Comparison of ENCODE assay signal across 17 cellular contexts in the genomic region with DNA sequence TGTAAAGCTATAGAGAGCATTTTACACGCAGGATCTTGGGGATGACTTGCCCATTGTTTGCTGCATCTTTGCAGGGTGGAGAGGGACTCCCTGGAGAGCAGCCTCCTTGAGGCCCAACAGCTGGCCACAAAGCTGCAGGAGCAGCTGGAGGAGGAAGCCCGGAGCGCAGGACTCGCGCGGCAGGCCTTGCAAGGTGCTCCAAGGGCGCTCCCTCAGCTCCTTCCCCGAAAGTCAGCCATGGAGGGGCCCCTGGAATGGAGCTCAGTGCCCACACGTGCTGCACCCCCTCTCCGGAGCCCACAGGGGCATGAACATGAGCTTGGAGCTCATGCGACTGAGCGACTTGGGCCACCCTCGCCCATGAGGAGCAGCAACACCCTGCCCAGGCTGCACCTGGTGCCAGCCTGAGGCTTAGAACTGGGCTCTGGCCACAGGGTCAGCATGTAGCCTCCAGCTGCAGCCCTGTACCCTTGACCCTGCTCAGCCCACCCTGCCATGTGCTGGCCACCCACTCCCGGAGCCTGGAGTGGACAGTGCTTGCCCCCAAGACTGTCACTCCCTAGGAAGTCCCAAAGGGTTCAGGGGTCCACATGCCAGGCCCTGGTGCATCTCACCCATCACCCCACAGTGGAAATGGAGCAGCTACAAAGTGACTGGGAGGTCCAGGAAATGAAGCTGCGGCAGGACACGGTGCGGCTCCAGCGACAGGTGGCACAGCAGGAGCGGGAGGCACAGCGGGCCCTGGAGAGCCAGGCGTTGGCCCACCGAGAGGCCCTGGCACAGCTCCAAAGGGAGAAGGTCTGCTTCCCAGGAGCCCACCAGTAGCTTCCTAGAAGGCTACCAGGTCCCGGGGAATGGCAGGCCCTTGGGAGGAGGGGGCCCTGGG. TPM values are rescaled to one million over a fixed set of nuclear protein-coding genes. Genes with fewer than 3 reads are reported as not detected.
A peak's percentile ranks its signal among the peaks of the same experiment; 100 is the strongest.
DNase-seq lines count a peak whose midpoint lies in the region; ATAC-seq and TF ChIP-seq lines count a peak whose summit lies in the region.
"Had no signal": no experiment of that assay in that cellular context is flagged by ENCODE, and none has a peak within 500 bp of the region (broad histone marks: within the 10 kb centered on the region; RNA-seq: fewer than 3 reads in every experiment).

No MANE protein-coding gene starts in this region.

- H3K79me2 ChIP-seq in osteoblast (ENCODE audit: insufficient read depth, low read length) = no peaks in the 10 kb centered on the region

- H4K20me1 ChIP-seq in osteoblast (ENCODE audit: insufficient read depth, low read length) = no peaks in the 10 kb centered on the region

- DNase-seq in cardiac septum (ENCODE audit: low spot score) (peak; percentile 73), heart right ventricle (no peak), osteoblast (ENCODE audit: insufficient read length, low spot score, missing footprints) (peak; percentile 80), T1000 (lab: John Stamatoyannopoulos, UW) (no peak), occipital lobe (lab: John Stamatoyannopoulos, UW) (no peak), HEK293T (ENCODE audit: extremely low spot score) (no peak)
- DNase-seq in effector CD4-positive, alpha-beta T cell = peak; percentile 1
- DNase-seq: activated naive CD4-positive, alpha-beta T cell treated with Interleukin-2 at 50 U/mL for 16 hours; immature natural killer cell; KG1; stimulated activated CD4-positive, alpha-beta T cell treated with anti-CD3 and anti-CD28 coated beads, Interleukin-15, amount 100 ng/mL, for 24 hours had no signal

- POLR2A ChIA-PET in HEK293T (lab: Yijun Ruan, JAX) = no interaction called here

- H3K36me3 ChIP-seq in heart right ventricle (no peaks in the 10 kb centered on the region), osteoblast (ENCODE audit: insufficient read depth, low read length) (no peaks in the 10 kb centered on the region)
- H3K36me3 ChIP-seq: ascending aorta had no signal

- CTCF ChIA-PET in HEK293T (lab: Yijun Ruan, JAX) = no interaction called here

- H3K9me3 ChIP-seq in heart right ventricle (no peaks in the 10 kb centered on the region), osteoblast (ENCODE audit: low read depth, low read length) (no peaks in the 10 kb centered on the region)
- H3K9me3 ChIP-seq: ascending aorta had no signal

- H3K4me1 ChIP-seq in heart right ventricle (peaks cover 0 to 8% (median 0%) of the 10 kb centered on the region in 9 donors), osteoblast (ENCODE audit: insufficient read depth, low read length) (no peaks in the 10 kb centered on the region)
- H3K4me1 ChIP-seq: ascending aorta had no signal

- H3K27ac ChIP-seq in heart right ventricle (no peak overlapping the region), osteoblast (ENCODE audit: low read depth, low read length) (no peak overlapping the region)
- H3K27ac ChIP-seq: ascending aorta had no signal

- peaks cover 0 to 5% (median 0%) of the 10 kb centered on the region in 7 donors for H3K27me3 ChIP-seq in heart right ventricle
- H3K27me3 ChIP-seq in osteoblast (ENCODE audit: insufficient read depth, low read length) = no peaks in the 10 kb centered on the region
- H3K27me3 ChIP-seq: ascending aorta had no signal

- H3K4me2 ChIP-seq in osteoblast (ENCODE audit: insufficient read depth, low read length) = no peak overlapping the region

- no peak for TF ChIP-seq CTCF in heart right ventricle (IDR thresholded peaks at IDR 0.05)
- no peak for TF ChIP-seq CTCF in osteoblast (IDR thresholded peaks at IDR 0.05; ENCODE audit: extremely low read depth, low read depth, low read length)

- 81 to 83% methylated on average over 23 of the region's 23 CpGs for WGBS in heart right ventricle, 2 donors

- H3K4me3 ChIP-seq in heart right ventricle (no peak overlapping the region), osteoblast (ENCODE audit: insufficient read depth, low read length) (no peak overlapping the region)
- H3K4me3 ChIP-seq: ascending aorta had no signal

- intact Hi-C loops in cardiac septum (cut with DNase I) (no loop called here), heart right ventricle (cut with DNase I) (no loop called here)

- H2AFZ ChIP-seq in osteoblast (ENCODE audit: low read length) = no peak overlapping the region

- no peak for ATAC-seq in heart right ventricle
- ATAC-seq: naive thymus-derived CD4-positive, alpha-beta T cell; Panc1; SK-N-SH treated with all-trans-retinoic acid at 6 μM for 48 hours; stimulated activated memory B cell treated with anti-CD40 and anti-IgM and Interleukin-4, amounts not matched to agents 10 μg/mL and 1 μg/mL and 100 μg/mL, for 72 hours had no signal

TF ChIP-seq in HEK293T, 16 proteins besides CTCF, POLR2A, EP300 and RAD21:
- TF ChIP-seq HDGF (IDR thresholded peaks at IDR 0.05; ENCODE audit: borderline replicate concordance) (no peak), L3MBTL2 (conservative IDR thresholded peaks at IDR 0.05) (no peak), FOXK2 (IDR thresholded peaks at IDR 0.05) (no peak), SP1 (IDR thresholded peaks at IDR 0.05) (no peak), FOXA1 (IDR thresholded peaks at IDR 0.05) (no peak), CTBP1 (IDR thresholded peaks at IDR 0.05; ENCODE audit: borderline replicate concordance) (no peak), ELF4 (IDR thresholded peaks at IDR 0.05) (no peak), LEF1 (IDR thresholded peaks at IDR 0.05; ENCODE audit: borderline replicate concordance) (no peak), BHLHE40 (IDR thresholded peaks at IDR 0.05; ENCODE audit: borderline replicate concordance) (no peak), ARNT (IDR thresholded peaks at IDR 0.05) (no peak), ZNF384 (IDR thresholded peaks at IDR 0.05) (no peak), SUZ12 (IDR thresholded peaks at IDR 0.05) (no peak), NFRKB (IDR thresholded peaks at IDR 0.05) (no peak), TARDBP (IDR thresholded peaks at IDR 0.05) (no peak), FOXM1 (IDR thresholded peaks at IDR 0.05; ENCODE audit: borderline replicate concordance) (no peak)
- TF ChIP-seq, protein P1, sequence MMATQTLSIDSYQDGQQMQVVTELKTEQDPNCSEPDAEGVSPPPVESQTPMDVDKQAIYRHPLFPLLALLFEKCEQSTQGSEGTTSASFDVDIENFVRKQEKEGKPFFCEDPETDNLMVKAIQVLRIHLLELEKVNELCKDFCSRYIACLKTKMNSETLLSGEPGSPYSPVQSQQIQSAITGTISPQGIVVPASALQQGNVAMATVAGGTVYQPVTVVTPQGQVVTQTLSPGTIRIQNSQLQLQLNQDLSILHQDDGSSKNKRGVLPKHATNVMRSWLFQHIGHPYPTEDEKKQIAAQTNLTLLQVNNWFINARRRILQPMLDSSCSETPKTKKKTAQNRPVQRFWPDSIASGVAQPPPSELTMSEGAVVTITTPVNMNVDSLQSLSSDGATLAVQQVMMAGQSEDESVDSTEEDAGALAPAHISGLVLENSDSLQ (IDR thresholded peaks at IDR 0.05) = no peak

RNA-seq across cellular contexts. Expression of gene CROCC2, which starts 43.0 kb away (rescaled TPM):
- not detected for total RNA-seq in cardiac septum
- not detected for total RNA-seq in heart right ventricle
- polyA plus RNA-seq in heart right ventricle = under 1 TPM in 1 of 2 donors, not detected in 1; 0.06 TPM
- under 0.01 TPM in 2 replicates for total RNA-seq in osteoblast
- under 0.01 TPM for total RNA-seq in occipital lobe
- total RNA-seq: cerebellum had no signal
- polyA plus RNA-seq: immature natural killer cell; naive thymus-derived CD4-positive, alpha-beta T cell had no signal

RNA-seq across cellular contexts. Expression of gene SNED1, which starts 49.3 kb away (rescaled TPM):
- total RNA-seq in cardiac septum = 9.7 TPM
- 10 to 100 TPM in 1 of 10 donors, 1 to 10 TPM in 9; 3.9 to 12.7 (median 6.3) TPM for total RNA-seq in heart right ventricle
- 1 to 10 TPM; 4.2 to 6.9 TPM for polyA plus RNA-seq in heart right ventricle
- total RNA-seq in osteoblast = 94.8 and 127 TPM in 2 replicates
- 3.3 TPM for total RNA-seq in occipital lobe

RNA-seq across cellular contexts. Expression of gene MAB21L4, which starts 53.2 kb away (rescaled TPM):
- total RNA-seq in cardiac septum (not detected), heart right ventricle (under 1 TPM in 2 of 10 donors, not detected in 8; 0.29 to 0.32 TPM), osteoblast (not detected in 2 replicates), occipital lobe (not detected)
- polyA plus RNA-seq in heart right ventricle = under 1 TPM in 1 of 2 donors, not detected in 1; 0.06 TPM
- total RNA-seq: ascending aorta; cerebellum; naive thymus-derived CD4-positive, alpha-beta T cell had no signal
- polyA plus RNA-seq: immature natural killer cell; naive thymus-derived CD4-positive, alpha-beta T cell had no signal

Comparison
In these comparisons a context has a peak if more than half of its experiments do, and no peak if none do; other contexts are left out.
1. DNase-seq: peak in cardiac septum (single experiment), effector CD4-positive, alpha-beta T cell (single experiment) and osteoblast (single experiment); none in heart right ventricle (0 of 2), T1000 (single experiment), occipital lobe (single experiment) and HEK293T (single experiment).